8 cellular contexts compared by ENCODE assay signal in genomic region chr20:32456869-32457421, GRCh38.
DNase-seq lines count a peak whose midpoint lies in the region; ATAC-seq, FAIRE-seq and TF ChIP-seq lines count a peak whose summit lies in the region.

No MANE protein-coding gene starts in this region.

- 0% methylated on average over 5 of the region's 33 CpGs for WGBS in A549 (ENCODE audit: missing lambda C conversion rate)

- H3K27ac Mint-ChIP-seq in nephron: peak overlapping the region in 1 of 3 experiments; percentile 95

- CTCF ChIA-PET in A549 (lab: Yijun Ruan, JAX) (interaction anchor here (0.7 to 7.2 kb wide), 23 partner anchors 10 to 256 kb away, joined by 3 to 82 read pairs (median 4); no protein-coding TSS in a partner anchor), Panc1 (lab: Charles Lee) (interaction anchor here (0.6 kb wide), 2 partner anchors 9 to 261 kb away, joined by 3 read pairs; no protein-coding TSS in a partner anchor)

- H3K4me3 ChIP-seq in A549: peak overlapping the region; percentile 81
- peak overlapping the region; percentile 26 to 42 for H3K4me3 ChIP-seq in Panc1 (ENCODE audit: low read depth in 2 of 2, low read length in 2 of 2)

- H3K4me3 Mint-ChIP-seq in nephron: peak overlapping the region in 2 of 3 experiments; percentile 40 to 74

- no peaks in the 10 kb centered on the region for H3K27me3 ChIP-seq in Panc1 (ENCODE audit: control insufficient read depth, insufficient read depth, low read length)

- H3K4me1 Mint-ChIP-seq in nephron: peaks cover 15% of the 10 kb centered on the region

- peak; percentile 66 to 87 for TF ChIP-seq RAD21 in A549 (conservative IDR thresholded peaks at IDR 0.05 in 1 of 2, IDR thresholded peaks at IDR 0.05 in 1 of 2)

- H3K36me3 ChIP-seq in Panc1 (ENCODE audit: control insufficient read depth, insufficient read depth, low read length): no peaks in the 10 kb centered on the region

- H3K4me2 ChIP-seq in A549: peak overlapping the region; percentile 94

- POLR2A ChIA-PET in A549 (lab: Yijun Ruan, JAX) (interaction anchor here (0.7 kb wide), 1 partner anchor 99 kb away, joined by 3 read pairs; no protein-coding TSS in a partner anchor), Panc1 (lab: Charles Lee) (interaction anchor here (0.6 to 0.7 kb wide), 2 partner anchors 98 to 390 kb away, joined by 10 to 13 read pairs; no protein-coding TSS in a partner anchor)

- BruUV-seq in Panc1 (replicated peaks; lab: Mats Ljungman, UMichigan): no TSS peak

- intact Hi-C loops in Panc1 (cut with micrococcal nuclease; ENCODE audit: unreplicated experiment): no loop called here

- no peak for FAIRE-seq in A549 (lab: Jason Lieb, UNC)

- H3K27ac ChIP-seq in A549 (peak overlapping the region; percentile 96 to 97), Panc1 (ENCODE audit: low read length) (no peak overlapping the region)

- H3K4me1 ChIP-seq in A549 (peaks cover 17% of the 10 kb centered on the region), Panc1 (ENCODE audit: control insufficient read depth, insufficient read depth, low read length) (peaks cover 13% of the 10 kb centered on the region)

- H3K36me3 Mint-ChIP-seq in nephron (ENCODE audit: low read depth): peaks cover 14% of the 10 kb centered on the region

- no peak for TF ChIP-seq EP300 in A549 (IDR thresholded peaks at IDR 0.05)

- no peak for TF ChIP-seq POLR2A in A549 (IDR thresholded peaks at IDR 0.05; ENCODE audit: low read length)
- TF ChIP-seq POLR2A in erythroblast (IDR thresholded peaks at IDR 0.05; ENCODE audit: low read length): no peak

- peak; percentile 96 for TF ChIP-seq CTCF in A549 (IDR thresholded peaks at IDR 0.05)
- TF ChIP-seq CTCF in Panc1 (IDR thresholded peaks at IDR 0.05): peak; percentile 94; the same call in 1 of the 2 replicates
- TF ChIP-seq CTCF in nephron (IDR thresholded peaks at IDR 0.05; ENCODE audit: unreplicated experiment in 3 of 3): peak; percentile 89 to 99 (median 91)

- H3K27me3 Mint-ChIP-seq in nephron (ENCODE audit: low read depth): peaks cover 3% of the 10 kb centered on the region

- DNase-seq in A549 (ENCODE audit: low read depth in 1 of 2, low spot score in 1 of 2) (peak; percentile 70 to 90), Panc1 (ENCODE audit: low read depth, low spot score) (no peak), erythroblast (lab: John Stamatoyannopoulos, UW) (peak; percentile 37 to 57), NCI-H748 treated with DMSO at 0.1 percent for 48 hours (lab: John Stamatoyannopoulos, UW) (no peak)

- H3K9me3 Mint-ChIP-seq in nephron: no peaks in the 10 kb centered on the region

- ATAC-seq in A549 (peak; percentile 70 to 83), GM18868 (IDR thresholded peaks at IDR 0.05; ENCODE audit: unreplicated experiment) (peak; percentile 47), Panc1 (peak; percentile 50), HG02884 (IDR thresholded peaks at IDR 0.05; ENCODE audit: unreplicated experiment) (no peak), GM21528 (IDR thresholded peaks at IDR 0.05; ENCODE audit: low FRiP score, unreplicated experiment) (no peak)

- H3K9me3 ChIP-seq in A549: no peaks in the 10 kb centered on the region
- no peaks in the 10 kb centered on the region for H3K9me3 ChIP-seq in Panc1 (ENCODE audit: control insufficient read depth, insufficient read depth, low read depth, low read length)

- in situ Hi-C loops in Panc1 (cut with HindIII; ENCODE audit: low pct_unique_long_range_greater_than_20kb, low sequenced_read_pairs): no loop called here

TF ChIP-seq in A549, 52 proteins besides CTCF, POLR2A, EP300 and RAD21:
- no peak for TF ChIP-seq CBX2 (IDR thresholded peaks at IDR 0.05; ENCODE audit: borderline replicate concordance, low read depth)
- no peak for TF ChIP-seq PBX3 (IDR thresholded peaks at IDR 0.05)
- TF ChIP-seq NPAS2 (CRISPR knock-in tag; IDR thresholded peaks at IDR 0.05; ENCODE audit: borderline replicate concordance): no peak
- TF ChIP-seq SMC3 (IDR thresholded peaks at IDR 0.05): peak; percentile 85
- TF ChIP-seq MYC (IDR thresholded peaks at IDR 0.05; ENCODE audit: borderline replicate concordance, low read length): no peak
- no peak for TF ChIP-seq NR3C1 (IDR thresholded peaks at IDR 0.05)
TF ChIP-seq in A549: peak in this region for 1.

Comparison
In these comparisons a context has a peak if more than half of its experiments do, and no peak if none do; other contexts are left out.
1. ATAC-seq: peak in A549 (2 of 2), GM18868 (single experiment) and Panc1 (single experiment); none in HG02884 (single experiment) and GM21528 (single experiment).
2. DNase-seq: peak in A549 (2 of 2) and erythroblast (2 of 2); none in Panc1 (single experiment) and NCI-H748 treated with DMSO at 0.1 percent for 48 hours (single experiment).
3. Peak in every context shown above with its lines, with median percentiles within 50 percentile points of each other: CTCF ChIP-seq.